1 cellular context compared by ENCODE assay signal in the genomic region with DNA sequence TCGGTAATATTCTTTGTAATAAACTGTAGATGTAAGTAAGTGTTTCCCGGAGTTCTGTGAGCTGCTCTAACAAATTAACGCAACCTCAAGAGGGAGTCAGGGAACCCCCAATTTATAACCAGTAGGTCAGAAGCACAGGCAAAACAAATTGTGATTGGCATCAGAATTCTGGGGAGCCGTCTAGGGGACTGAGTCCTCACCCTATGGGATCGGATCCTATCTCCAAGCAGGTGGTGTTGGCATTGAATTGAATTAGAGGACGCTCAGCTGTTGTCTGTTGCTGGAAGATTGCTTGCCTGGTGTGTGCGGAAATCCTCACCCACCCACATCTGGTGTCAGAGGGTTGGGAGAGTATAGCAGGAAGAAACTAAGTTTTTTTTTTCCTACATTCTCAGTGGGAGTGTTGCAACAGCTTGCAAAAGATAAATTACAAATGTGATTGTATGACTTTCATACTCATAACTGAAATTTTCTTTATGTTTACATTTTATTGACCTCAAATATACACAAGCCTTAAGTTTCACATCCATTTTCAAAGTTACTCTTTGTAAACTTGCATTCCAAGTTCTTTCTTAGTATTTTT.
TF ChIP-seq lines count a peak whose summit lies in the region.

No MANE protein-coding gene starts in this region.

TF ChIP-seq in GM23338, 12 proteins besides CTCF, POLR2A, EP300 and RAD21 (continued from another document):
- TF ChIP-seq, protein P1, sequence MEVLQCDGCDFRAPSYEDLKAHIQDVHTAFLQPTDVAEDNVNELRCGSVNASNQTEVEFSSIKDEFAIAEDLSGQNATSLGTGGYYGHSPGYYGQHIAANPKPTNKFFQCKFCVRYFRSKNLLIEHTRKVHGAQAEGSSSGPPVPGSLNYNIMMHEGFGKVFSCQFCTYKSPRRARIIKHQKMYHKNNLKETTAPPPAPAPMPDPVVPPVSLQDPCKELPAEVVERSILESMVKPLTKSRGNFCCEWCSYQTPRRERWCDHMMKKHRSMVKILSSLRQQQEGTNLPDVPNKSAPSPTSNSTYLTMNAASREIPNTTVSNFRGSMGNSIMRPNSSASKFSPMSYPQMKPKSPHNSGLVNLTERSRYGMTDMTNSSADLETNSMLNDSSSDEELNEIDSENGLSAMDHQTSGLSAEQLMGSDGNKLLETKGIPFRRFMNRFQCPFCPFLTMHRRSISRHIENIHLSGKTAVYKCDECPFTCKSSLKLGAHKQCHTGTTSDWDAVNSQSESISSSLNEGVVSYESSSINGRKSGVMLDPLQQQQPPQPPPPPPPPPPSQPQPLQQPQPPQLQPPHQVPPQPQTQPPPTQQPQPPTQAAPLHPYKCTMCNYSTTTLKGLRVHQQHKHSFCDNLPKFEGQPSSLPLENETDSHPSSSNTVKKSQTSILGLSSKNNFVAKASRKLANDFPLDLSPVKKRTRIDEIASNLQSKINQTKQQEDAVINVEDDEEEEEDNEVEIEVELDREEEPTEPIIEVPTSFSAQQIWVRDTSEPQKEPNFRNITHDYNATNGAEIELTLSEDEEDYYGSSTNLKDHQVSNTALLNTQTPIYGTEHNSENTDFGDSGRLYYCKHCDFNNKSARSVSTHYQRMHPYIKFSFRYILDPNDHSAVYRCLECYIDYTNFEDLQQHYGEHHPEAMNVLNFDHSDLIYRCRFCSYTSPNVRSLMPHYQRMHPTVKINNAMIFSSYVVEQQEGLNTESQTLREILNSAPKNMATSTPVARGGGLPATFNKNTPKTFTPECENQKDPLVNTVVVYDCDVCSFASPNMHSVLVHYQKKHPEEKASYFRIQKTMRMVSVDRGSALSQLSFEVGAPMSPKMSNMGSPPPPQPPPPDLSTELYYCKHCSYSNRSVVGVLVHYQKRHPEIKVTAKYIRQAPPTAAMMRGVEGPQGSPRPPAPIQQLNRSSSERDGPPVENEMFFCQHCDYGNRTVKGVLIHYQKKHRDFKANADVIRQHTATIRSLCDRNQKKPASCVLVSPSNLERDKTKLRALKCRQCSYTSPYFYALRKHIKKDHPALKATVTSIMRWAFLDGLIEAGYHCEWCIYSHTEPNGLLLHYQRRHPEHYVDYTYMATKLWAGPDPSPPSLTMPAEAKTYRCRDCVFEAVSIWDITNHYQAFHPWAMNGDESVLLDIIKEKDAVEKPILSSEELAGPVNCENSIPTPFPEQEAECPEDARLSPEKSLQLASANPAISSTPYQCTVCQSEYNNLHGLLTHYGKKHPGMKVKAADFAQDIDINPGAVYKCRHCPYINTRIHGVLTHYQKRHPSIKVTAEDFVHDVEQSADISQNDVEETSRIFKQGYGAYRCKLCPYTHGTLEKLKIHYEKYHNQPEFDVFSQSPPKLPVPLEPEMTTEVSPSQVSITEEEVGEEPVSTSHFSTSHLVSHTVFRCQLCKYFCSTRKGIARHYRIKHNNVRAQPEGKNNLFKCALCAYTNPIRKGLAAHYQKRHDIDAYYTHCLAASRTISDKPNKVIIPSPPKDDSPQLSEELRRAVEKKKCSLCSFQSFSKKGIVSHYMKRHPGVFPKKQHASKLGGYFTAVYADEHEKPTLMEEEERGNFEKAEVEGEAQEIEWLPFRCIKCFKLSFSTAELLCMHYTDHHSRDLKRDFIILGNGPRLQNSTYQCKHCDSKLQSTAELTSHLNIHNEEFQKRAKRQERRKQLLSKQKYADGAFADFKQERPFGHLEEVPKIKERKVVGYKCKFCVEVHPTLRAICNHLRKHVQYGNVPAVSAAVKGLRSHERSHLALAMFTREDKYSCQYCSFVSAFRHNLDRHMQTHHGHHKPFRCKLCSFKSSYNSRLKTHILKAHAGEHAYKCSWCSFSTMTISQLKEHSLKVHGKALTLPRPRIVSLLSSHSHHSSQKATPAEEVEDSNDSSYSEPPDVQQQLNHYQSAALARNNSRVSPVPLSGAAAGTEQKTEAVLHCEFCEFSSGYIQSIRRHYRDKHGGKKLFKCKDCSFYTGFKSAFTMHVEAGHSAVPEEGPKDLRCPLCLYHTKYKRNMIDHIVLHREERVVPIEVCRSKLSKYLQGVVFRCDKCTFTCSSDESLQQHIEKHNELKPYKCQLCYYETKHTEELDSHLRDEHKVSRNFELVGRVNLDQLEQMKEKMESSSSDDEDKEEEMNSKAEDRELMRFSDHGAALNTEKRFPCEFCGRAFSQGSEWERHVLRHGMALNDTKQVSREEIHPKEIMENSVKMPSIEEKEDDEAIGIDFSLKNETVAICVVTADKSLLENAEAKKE (CRISPR knock-in tag; IDR thresholded peaks at IDR 0.05): no peak
- TF ChIP-seq, protein P2, sequence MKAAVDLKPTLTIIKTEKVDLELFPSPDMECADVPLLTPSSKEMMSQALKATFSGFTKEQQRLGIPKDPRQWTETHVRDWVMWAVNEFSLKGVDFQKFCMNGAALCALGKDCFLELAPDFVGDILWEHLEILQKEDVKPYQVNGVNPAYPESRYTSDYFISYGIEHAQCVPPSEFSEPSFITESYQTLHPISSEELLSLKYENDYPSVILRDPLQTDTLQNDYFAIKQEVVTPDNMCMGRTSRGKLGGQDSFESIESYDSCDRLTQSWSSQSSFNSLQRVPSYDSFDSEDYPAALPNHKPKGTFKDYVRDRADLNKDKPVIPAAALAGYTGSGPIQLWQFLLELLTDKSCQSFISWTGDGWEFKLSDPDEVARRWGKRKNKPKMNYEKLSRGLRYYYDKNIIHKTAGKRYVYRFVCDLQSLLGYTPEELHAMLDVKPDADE (IDR thresholded peaks at IDR 0.05): no peak
- TF ChIP-seq NANOG (IDR thresholded peaks at IDR 0.05; ENCODE audit: borderline replicate concordance) (no peak), POLR2AphosphoS5 (IDR thresholded peaks at IDR 0.05; ENCODE audit: low read depth) (no peak)
